ENCODE assay signal across 8 cellular contexts in genomic region chr15:74790080-74790916, GRCh38. TPM values are rescaled to one million over a fixed set of nuclear protein-coding genes. Genes with fewer than 3 reads are reported as not detected.
DNase-seq lines count a peak whose midpoint lies in the region; ATAC-seq and TF ChIP-seq lines count a peak whose summit lies in the region.

No MANE protein-coding gene starts in this region.

- no peak for TF ChIP-seq CTCF in SK-N-SH (IDR thresholded peaks at IDR 0.05)

- peaks cover 14% of the 10 kb centered on the region for H3F3A ChIP-seq in SK-N-SH (replicated peaks; ENCODE audit: insufficient read depth)

- H3K27me3 ChIP-seq in SK-N-SH (ENCODE audit: insufficient read depth): no peaks in the 10 kb centered on the region
- no peaks in the 10 kb centered on the region for H3K27me3 ChIP-seq in muscle layer of duodenum (ENCODE audit: low read depth, low read length)

- H3K9me3 ChIP-seq in SK-N-SH (no peaks in the 10 kb centered on the region), muscle layer of duodenum (ENCODE audit: control insufficient read depth in 1 of 2, low read length in 2 of 2) (no peaks in the 10 kb centered on the region)

- TF ChIP-seq EP300 in SK-N-SH (IDR thresholded peaks at IDR 0.05; ENCODE audit: borderline replicate concordance in 1 of 2, low read depth in 1 of 2, low read length in 1 of 2): no peak

- H2AFZ ChIP-seq in SK-N-SH (ENCODE audit: low read depth): no peak overlapping the region

- POLR2A ChIA-PET in SK-N-SH (lab: Yijun Ruan, JAX): no interaction called here

- H3K9me2 ChIP-seq in SK-N-SH: no peaks in the 10 kb centered on the region

- CTCF ChIA-PET in SK-N-SH (lab: Yijun Ruan, JAX): interaction anchor here (0.7 to 3.0 kb wide), 10 partner anchors 8 to 169 kb away, joined by 3 to 11 read pairs (median 7); partner anchors contain the start of gene CSK

- H3K79me2 ChIP-seq in SK-N-SH (ENCODE audit: insufficient read depth): peaks cover 93% of the 10 kb centered on the region

- ATAC-seq in GM18861 (IDR thresholded peaks at IDR 0.05; ENCODE audit: unreplicated experiment) (peak; percentile 20), GM18517 (IDR thresholded peaks at IDR 0.05; ENCODE audit: unreplicated experiment) (no peak)

- H3K9ac ChIP-seq in SK-N-SH: peak overlapping the region; percentile 48; the same call in 1 of the 2 replicates

- TF ChIP-seq RAD21 in SK-N-SH (IDR thresholded peaks at IDR 0.05; ENCODE audit: low read length): no peak

- H3K4me1 ChIP-seq in SK-N-SH (ENCODE audit: control insufficient read depth in 1 of 2, insufficient read depth in 2 of 2, low read depth in 1 of 2, low read length in 1 of 2): peaks cover 13 to 56% of the 10 kb centered on the region in 2 experiments
- peaks cover 53 to 79% of the 10 kb centered on the region in 2 donors for H3K4me1 ChIP-seq in muscle layer of duodenum (ENCODE audit: control insufficient read depth in 1 of 2, insufficient read depth in 2 of 2, low read length in 2 of 2)

- H3K27ac ChIP-seq in SK-N-SH (ENCODE audit: low read depth in 2 of 2, low read length in 1 of 2): peak overlapping the region; percentile 67 to 74
- H3K27ac ChIP-seq in muscle layer of duodenum (ENCODE audit: low read length): peak overlapping the region; percentile 83

- H3K36me3 ChIP-seq in SK-N-SH (replicated peaks in 1 of 2; ENCODE audit: control insufficient read depth in 1 of 2, insufficient read depth in 2 of 2, low read length in 1 of 2): peaks cover 0 to 5% of the 10 kb centered on the region in 2 experiments
- H3K36me3 ChIP-seq in muscle layer of duodenum (ENCODE audit: control insufficient read depth in 1 of 2, insufficient read depth in 2 of 2, low read length in 2 of 2): no peaks in the 10 kb centered on the region

- peak overlapping the region; percentile 65; the same call in 1 of the 2 replicates for H3K4me2 ChIP-seq in SK-N-SH

- 40% methylated on average over 15 of the region's 15 CpGs for WGBS in SK-N-SH (ENCODE audit: low lambda C conversion rate)

- H3K4me3 ChIP-seq in SK-N-SH (ENCODE audit: low read depth in 2 of 2, low read length in 1 of 2) (no peak overlapping the region; a peak in 1 of 4 replicates), muscle layer of duodenum (ENCODE audit: low read depth in 1 of 2, low read length in 2 of 2) (peak overlapping the region; percentile 32 to 37)

- DNase-seq in A172 (ENCODE audit: low spot score) (peak; percentile 72), SK-N-SH (peak; percentile 87), dermis blood vessel endothelial cell (peak; percentile 60), COR-L47 (lab: John Stamatoyannopoulos, UW) (no peak), NCI-H2196 (lab: John Stamatoyannopoulos, UW; ENCODE audit: unreplicated experiment) (no peak)

- H4K20me1 ChIP-seq in SK-N-SH (ENCODE audit: insufficient read depth): peaks cover 94% of the 10 kb centered on the region

TF ChIP-seq in SK-N-SH, 30 proteins besides CTCF, POLR2A, EP300 and RAD21:
- TF ChIP-seq, protein P1, sequence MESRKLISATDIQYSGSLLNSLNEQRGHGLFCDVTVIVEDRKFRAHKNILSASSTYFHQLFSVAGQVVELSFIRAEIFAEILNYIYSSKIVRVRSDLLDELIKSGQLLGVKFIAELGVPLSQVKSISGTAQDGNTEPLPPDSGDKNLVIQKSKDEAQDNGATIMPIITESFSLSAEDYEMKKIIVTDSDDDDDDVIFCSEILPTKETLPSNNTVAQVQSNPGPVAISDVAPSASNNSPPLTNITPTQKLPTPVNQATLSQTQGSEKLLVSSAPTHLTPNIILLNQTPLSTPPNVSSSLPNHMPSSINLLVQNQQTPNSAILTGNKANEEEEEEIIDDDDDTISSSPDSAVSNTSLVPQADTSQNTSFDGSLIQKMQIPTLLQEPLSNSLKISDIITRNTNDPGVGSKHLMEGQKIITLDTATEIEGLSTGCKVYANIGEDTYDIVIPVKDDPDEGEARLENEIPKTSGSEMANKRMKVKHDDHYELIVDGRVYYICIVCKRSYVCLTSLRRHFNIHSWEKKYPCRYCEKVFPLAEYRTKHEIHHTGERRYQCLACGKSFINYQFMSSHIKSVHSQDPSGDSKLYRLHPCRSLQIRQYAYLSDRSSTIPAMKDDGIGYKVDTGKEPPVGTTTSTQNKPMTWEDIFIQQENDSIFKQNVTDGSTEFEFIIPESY (IDR thresholded peaks at IDR 0.05; ENCODE audit: borderline replicate concordance, low read depth): no peak
- peak; percentile 73 for TF ChIP-seq NFIC (IDR thresholded peaks at IDR 0.05; ENCODE audit: borderline replicate concordance)
- 0 out of 2 replicates have a peak, but pooled peaks have one; percentile 12 for TF ChIP-seq MXI1 (IDR thresholded peaks at IDR 0.05; ENCODE audit: low read depth, low read length)

RNA-seq across cellular contexts. Expression of gene CSK, which starts 8.4 kb away (rescaled TPM):
- total RNA-seq in A172 (2014; rRNA removed; shearing (Covaris generic)): 28.3 and 29.8 TPM in 2 replicates
- polyA plus RNA-seq in SK-N-SH (2012; rRNA removed): 34.7 and 53.1 TPM in 2 replicates
- 25.5 and 43.5 TPM in 2 replicates for polyA plus RNA-seq in SK-N-SH (2012; cell fraction: cytosol; rRNA removed)
- 94.6 and 111 TPM in 2 replicates for polyA plus RNA-seq in SK-N-SH (2012; cell fraction: nucleus; rRNA removed)
- 31.5 and 87.8 TPM in 2 replicates for total RNA-seq in dermis blood vessel endothelial cell

RNA-seq across cellular contexts. Expression of gene LMAN1L, which starts 22.3 kb away (rescaled TPM):
- total RNA-seq in A172 (2014; rRNA removed; shearing (Covaris generic)): not detected in 2 replicates
- 0.02 TPM in 1 of 2 replicates, not detected in the other for polyA plus RNA-seq in SK-N-SH (2012; rRNA removed)
- not detected in 2 replicates for polyA plus RNA-seq in SK-N-SH (2012; cell fraction: cytosol; rRNA removed)
- 0.04 and 0.08 TPM in 2 replicates for polyA plus RNA-seq in SK-N-SH (2012; cell fraction: nucleus; rRNA removed)
- total RNA-seq in dermis blood vessel endothelial cell: not detected in 2 replicates

RNA-seq across cellular contexts. Expression of gene CPLX3, which starts 36.1 kb away (rescaled TPM):
- total RNA-seq in A172 (2014; rRNA removed; shearing (Covaris generic)): not detected in 2 replicates
- not detected in 2 replicates for polyA plus RNA-seq in SK-N-SH (2012; rRNA removed)
- polyA plus RNA-seq in SK-N-SH (2012; cell fraction: cytosol; rRNA removed): not detected in 2 replicates
- polyA plus RNA-seq in SK-N-SH (2012; cell fraction: nucleus; rRNA removed): 0.08 and 0.23 TPM in 2 replicates
- not detected in 2 replicates for total RNA-seq in dermis blood vessel endothelial cell

RNA-seq across cellular contexts. Expression of gene CYP1A2, which starts 41.7 kb away (rescaled TPM):
- not detected in 2 replicates for total RNA-seq in A172 (2014; rRNA removed; shearing (Covaris generic))
- not detected in 2 replicates for polyA plus RNA-seq in SK-N-SH (2012; rRNA removed)
- polyA plus RNA-seq in SK-N-SH (2012; cell fraction: cytosol; rRNA removed): not detected in 2 replicates
- not detected in 2 replicates for polyA plus RNA-seq in SK-N-SH (2012; cell fraction: nucleus; rRNA removed)
- total RNA-seq in dermis blood vessel endothelial cell: not detected in 2 replicates

RNA-seq across cellular contexts. Expression of gene ULK3, which starts 52.7 kb away (rescaled TPM):
- 35.9 and 40.1 TPM in 2 replicates for total RNA-seq in A172 (2014; rRNA removed; shearing (Covaris generic))
- 41.3 and 55.3 TPM in 2 replicates for polyA plus RNA-seq in SK-N-SH (2012; rRNA removed)
- 11.1 and 17.6 TPM in 2 replicates for polyA plus RNA-seq in SK-N-SH (2012; cell fraction: cytosol; rRNA removed)
- polyA plus RNA-seq in SK-N-SH (2012; cell fraction: nucleus; rRNA removed): 300 and 348 TPM in 2 replicates
- 31.0 and 39.3 TPM in 2 replicates for total RNA-seq in dermis blood vessel endothelial cell

Comparison
In these comparisons a context has a peak if more than half of its experiments do, and no peak if none do; other contexts are left out.
1. DNase-seq: peak in A172 (single experiment), SK-N-SH (single experiment) and dermis blood vessel endothelial cell (single experiment); none in COR-L47 (single experiment) and NCI-H2196 (single experiment).
2. H3K4me3 ChIP-seq: peak in muscle layer of duodenum (2 of 2); none in SK-N-SH (0 of 2).